8 cellular contexts compared by ENCODE assay signal in genomic region chr10:71840177-71840711, GRCh38. TPM values are rescaled to one million over a fixed set of nuclear protein-coding genes. Genes with fewer than 3 reads are reported as not detected.
A peak's percentile ranks its signal among the peaks of the same experiment; 100 is the strongest.
DNase-seq lines count a peak whose midpoint lies in the region; ATAC-seq, FAIRE-seq and TF ChIP-seq lines count a peak whose summit lies in the region.

No MANE protein-coding gene starts in this region.

- H3K4me1 ChIP-seq in neutrophil (ENCODE audit: control insufficient read depth in 1 of 2, insufficient read depth in 1 of 2, low read depth in 1 of 2, low read length in 1 of 2) = peaks cover 87 to 95% of the 10 kb centered on the region in 2 experiments

- H3K9me3 ChIP-seq in neutrophil = no peaks in the 10 kb centered on the region

- in situ Hi-C loops in SK-MEL-5 (cut with HindIII; ENCODE audit: low pct_unique_long_range_greater_than_20kb, low sequenced_read_pairs) = no loop called here

- no peak for TF ChIP-seq CTCF in AG09309 (IDR thresholded peaks at IDR 0.05; ENCODE audit: control insufficient read depth, insufficient read depth, low read depth, low read length, missing control alignments)
- no peak for TF ChIP-seq CTCF in fibroblast of mammary gland (conservative IDR thresholded peaks at IDR 0.05; ENCODE audit: control insufficient read depth, insufficient read depth, low read depth, low read length)
- no peak for TF ChIP-seq CTCF in neutrophil (IDR thresholded peaks at IDR 0.05)

- ATAC-seq in natural killer cell treated with Interleukin-12 subunit alpha and Interleukin-12 subunit beta and Interleukin-15 and Interleukin-18, amount 100 ng/mL, for 72 hours = no peak
- ATAC-seq in GM18519 (IDR thresholded peaks at IDR 0.05; ENCODE audit: low FRiP score, unreplicated experiment) (no peak), HG02571 (IDR thresholded peaks at IDR 0.05; ENCODE audit: unreplicated experiment) (no peak)

- H3K36me3 ChIP-seq in neutrophil = peaks cover 4% of the 10 kb centered on the region

- FAIRE-seq in HTR-8/SVneo (lab: Jason Lieb, UNC) = peak; percentile 48

- H3K4me3 Mint-ChIP-seq in natural killer cell treated with Interleukin-12 subunit alpha and Interleukin-12 subunit beta and Interleukin-15 and Interleukin-18, amount 100 ng/mL, for 72 hours = no peak overlapping the region

- DNase-seq in AG09309 (ENCODE audit: low read depth) = peak; percentile 94
- peak; percentile 92 for DNase-seq in HTR-8/SVneo (ENCODE audit: insufficient read length, low spot score)
- peak; percentile 81 for DNase-seq in SK-MEL-5 (ENCODE audit: low read depth, low spot score)
- peak; percentile 85 for DNase-seq in fibroblast of mammary gland (ENCODE audit: low read depth)
- DNase-seq in natural killer cell treated with Interleukin-12 subunit alpha and Interleukin-12 subunit beta and Interleukin-15 and Interleukin-18, amount 100 ng/mL, for 72 hours (ENCODE audit: low spot score) = no peak

- no peaks in the 10 kb centered on the region for H3K27me3 ChIP-seq in neutrophil

- peak overlapping the region; percentile 40 for H3K27ac ChIP-seq in neutrophil

- no peaks in the 10 kb centered on the region for H3K27me3 Mint-ChIP-seq in natural killer cell treated with Interleukin-12 subunit alpha and Interleukin-12 subunit beta and Interleukin-15 and Interleukin-18, amount 100 ng/mL, for 72 hours

- peak overlapping the region in 1 of 2 donors; percentile 53 for H3K27ac Mint-ChIP-seq in natural killer cell treated with Interleukin-12 subunit alpha and Interleukin-12 subunit beta and Interleukin-15 and Interleukin-18, amount 100 ng/mL, for 72 hours

- H3K4me3 ChIP-seq in AG09309 (ENCODE audit: control insufficient read depth, low read depth, low read length) (no peak overlapping the region), fibroblast of mammary gland (ENCODE audit: control insufficient read depth, low read depth, low read length) (no peak overlapping the region), neutrophil (ENCODE audit: low read depth in 1 of 2, low read length in 1 of 2) (no peak overlapping the region)

- H3K9me3 Mint-ChIP-seq in natural killer cell treated with Interleukin-12 subunit alpha and Interleukin-12 subunit beta and Interleukin-15 and Interleukin-18, amount 100 ng/mL, for 72 hours = no peaks in the 10 kb centered on the region

- peaks cover 54 to 74% of the 10 kb centered on the region in 2 donors for H3K4me1 Mint-ChIP-seq in natural killer cell treated with Interleukin-12 subunit alpha and Interleukin-12 subunit beta and Interleukin-15 and Interleukin-18, amount 100 ng/mL, for 72 hours (ENCODE audit: low read depth in 2 of 2)

- no peaks in the 10 kb centered on the region for H3K36me3 Mint-ChIP-seq in natural killer cell treated with Interleukin-12 subunit alpha and Interleukin-12 subunit beta and Interleukin-15 and Interleukin-18, amount 100 ng/mL, for 72 hours

RNA-seq across cellular contexts. Expression of gene PSAP, which starts 10.8 kb away (rescaled TPM):
- 1,457 and 1,499 TPM in 2 replicates for total RNA-seq in SK-MEL-5 (2014; rRNA removed; shearing (Covaris generic))
- polyA plus RNA-seq in SK-MEL-5 (2015; cell fraction: cytosol; rRNA removed) = 3,343 and 3,961 TPM in 2 replicates
- polyA plus RNA-seq in SK-MEL-5 (2015; cell fraction: nucleus; rRNA removed) = 1,221 and 1,304 TPM in 2 replicates
- total RNA-seq in natural killer cell treated with Interleukin-12 subunit alpha and Interleukin-12 subunit beta and Interleukin-15 and Interleukin-18, amount 100 ng/mL, for 72 hours = 100 to 1,000 TPM; 136 to 207 TPM
